In the genomic region with DNA sequence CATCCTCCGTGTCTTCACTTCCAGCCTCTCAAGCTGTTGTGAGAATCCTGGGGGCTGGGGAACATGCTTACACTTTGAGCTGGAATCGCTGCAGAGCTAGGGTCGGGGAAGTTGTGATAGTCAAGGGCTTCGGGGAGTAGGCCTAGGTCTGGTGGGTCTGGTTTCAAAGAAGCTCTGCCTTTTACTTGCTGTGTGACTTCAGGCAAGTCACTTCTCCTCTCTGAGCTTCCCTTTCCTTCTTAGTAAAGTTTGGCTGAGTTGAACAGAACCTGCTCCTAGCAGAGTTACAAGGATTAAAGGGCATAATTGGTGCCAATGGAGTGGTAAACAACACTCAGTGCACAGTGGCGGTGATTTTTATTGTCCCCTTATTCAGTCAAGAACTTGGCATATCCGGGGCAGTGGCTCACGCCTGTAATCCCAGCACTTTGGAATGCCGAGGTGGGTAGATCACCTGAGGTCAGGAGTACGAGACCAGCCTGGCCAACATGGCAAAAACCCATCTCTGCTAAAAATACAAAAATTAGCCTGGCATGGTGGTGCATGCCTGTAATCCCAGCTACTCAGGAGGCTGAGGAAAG, we compare ENCODE assay signal across 15 cellular contexts. TPM values are rescaled to one million over a fixed set of nuclear protein-coding genes. Genes with fewer than 3 reads are reported as not detected.
DNase-seq lines count a peak whose midpoint lies in the region; ATAC-seq, FAIRE-seq and TF ChIP-seq lines count a peak whose summit lies in the region.
"Had no signal": no experiment of that assay in that cellular context is flagged by ENCODE, and none has a peak within 500 bp of the region (broad histone marks: within the 10 kb centered on the region; RNA-seq: fewer than 3 reads in every experiment).

No MANE protein-coding gene starts in this region.

- WGBS in IMR-90 (ENCODE audit: extremely low coverage in 2 of 2, insufficient read length in 1 of 2), 2 experiments: 85% methylated on average over 5 of the region's 9 CpGs; no CpG with 5 or more reads in 1 of the 2 experiments
- no CpG with 5 or more reads among the region's 9 CpGs for WGBS in trophoblast cell (ENCODE audit: extremely low coverage, insufficient coverage, insufficient read length)

- no peaks in the 10 kb centered on the region for H4K20me1 ChIP-seq in IMR-90 (ENCODE audit: insufficient read depth, low read length)
- no peaks in the 10 kb centered on the region for H4K20me1 ChIP-seq in astrocyte (ENCODE audit: insufficient read depth, low read length)

- H3K4me3 ChIP-seq in IMR-90 (ENCODE audit: insufficient read depth, low read depth, low read length) (no peak overlapping the region), astrocyte (ENCODE audit: insufficient read depth, low read depth, low read length) (no peak overlapping the region), trophoblast cell (ENCODE audit: low read depth, low read length) (no peak overlapping the region)

- H3K56ac ChIP-seq in IMR-90 (ENCODE audit: extremely low read depth, insufficient read depth, low read length): no peak overlapping the region

- FAIRE-seq in astrocyte (lab: Jason Lieb, UNC): no peak
- FAIRE-seq: GM12892 had no signal

- no peak overlapping the region for H4K12ac ChIP-seq in trophoblast cell (ENCODE audit: low read depth, low read length)

- H3K9me3 ChIP-seq in IMR-90 (ENCODE audit: control insufficient read depth, insufficient read depth, low read length) (no peaks in the 10 kb centered on the region), astrocyte (ENCODE audit: insufficient read depth, low read depth, low read length) (no peaks in the 10 kb centered on the region), trophoblast cell (ENCODE audit: insufficient read depth, low read depth, low read length) (no peaks in the 10 kb centered on the region)

- no peak overlapping the region for H3K27ac Mint-ChIP-seq in astrocyte (ENCODE audit: unreplicated experiment)
- H3K27ac Mint-ChIP-seq in activated CD4-positive, alpha-beta T cell treated with anti-CD3 and anti-CD28 coated beads, Interleukin-2, amount 10 ng/mL, durations not matched to agents 24 days and 14 days: no peak overlapping the region

- peaks cover 18% of the 10 kb centered on the region for H3K4me1 Mint-ChIP-seq in astrocyte (ENCODE audit: low read depth, unreplicated experiment)
- H3K4me1 Mint-ChIP-seq in activated CD4-positive, alpha-beta T cell treated with anti-CD3 and anti-CD28 coated beads, Interleukin-2, amount 10 ng/mL, durations not matched to agents 24 days and 14 days: no peaks in the 10 kb centered on the region

- H4K5ac ChIP-seq in IMR-90 (ENCODE audit: low read depth, low read length): no peak overlapping the region

- BruUV-seq in IMR-90 (replicated peaks; lab: Mats Ljungman, UMichigan): no TSS peak

- H3K9me3 Mint-ChIP-seq in astrocyte (ENCODE audit: unreplicated experiment): no peaks in the 10 kb centered on the region
- H3K9me3 Mint-ChIP-seq in activated CD4-positive, alpha-beta T cell treated with anti-CD3 and anti-CD28 coated beads, Interleukin-2, amount 10 ng/mL, durations not matched to agents 24 days and 14 days: no peaks in the 10 kb centered on the region
- H3K9me3 Mint-ChIP-seq: CD8-positive, alpha-beta memory T cell had no signal

- H3K27me3 Mint-ChIP-seq in astrocyte (ENCODE audit: low read depth, unreplicated experiment): peaks cover 6% of the 10 kb centered on the region
- peaks cover 7% of the 10 kb centered on the region for H3K27me3 Mint-ChIP-seq in activated CD4-positive, alpha-beta T cell treated with anti-CD3 and anti-CD28 coated beads, Interleukin-2, amount 10 ng/mL, durations not matched to agents 24 days and 14 days

- peak overlapping the region; percentile 69; the same call in 1 of the 2 replicates for H2AK5ac ChIP-seq in IMR-90 (ENCODE audit: low read depth, low read length)
- H2AK5ac ChIP-seq in trophoblast cell (ENCODE audit: low read length): no peak overlapping the region

- H3K27ac ChIP-seq in IMR-90 (ENCODE audit: insufficient read depth, low read length) (no peak overlapping the region), astrocyte (ENCODE audit: low read depth, low read length) (no peak overlapping the region), trophoblast cell (ENCODE audit: low read depth, low read length) (no peak overlapping the region)
- H3K27ac ChIP-seq: KMS-11 had no signal

- in situ Hi-C loops in IMR-90 (cut with MboI; ENCODE audit: low sequenced_read_pairs): loop anchor here (25.0 kb wide), 1 partner anchor 399 kb away; no protein-coding TSS in a partner anchor

- H2BK15ac ChIP-seq in IMR-90 (ENCODE audit: low read depth, low read length): peak overlapping the region; percentile 54; the same call in 1 of the 3 replicates

- H3K4ac ChIP-seq in IMR-90 (ENCODE audit: low read depth, low read length) (peak overlapping the region; percentile 48; the same call in 1 of the 2 replicates), trophoblast cell (ENCODE audit: low read depth, low read length) (no peak overlapping the region)

- H3K4me2 ChIP-seq in IMR-90 (ENCODE audit: low read depth, low read length) (no peak overlapping the region), astrocyte (ENCODE audit: low read length) (no peak overlapping the region), trophoblast cell (ENCODE audit: low read length) (no peak overlapping the region)

- H2AK9ac ChIP-seq in IMR-90 (replicated peaks; ENCODE audit: low read depth, low read length, poor library complexity): peak overlapping the region; percentile 28

- POLR2A ChIA-PET in IMR-90 (lab: Charles Lee; ENCODE audit: unreplicated experiment): no interaction called here

- H3K27me3 ChIP-seq in IMR-90 (ENCODE audit: control insufficient read depth, insufficient read depth, low read length) (no peaks in the 10 kb centered on the region), astrocyte (ENCODE audit: insufficient read depth, low read length) (no peaks in the 10 kb centered on the region), trophoblast cell (ENCODE audit: insufficient read depth, low read length) (no peaks in the 10 kb centered on the region)

- TF ChIP-seq RAD21 in IMR-90 (IDR thresholded peaks at IDR 0.05; ENCODE audit: low read length): no peak

- dilution Hi-C loops in IMR-90 (cut with HindIII; ENCODE audit: low sequenced_read_pairs, unreplicated experiment): no loop called here

- H3K36me3 ChIP-seq in IMR-90 (ENCODE audit: control insufficient read depth, insufficient read depth, low read length): no peaks in the 10 kb centered on the region
- no peaks in the 10 kb centered on the region for H3K36me3 ChIP-seq in astrocyte (ENCODE audit: insufficient read depth, low read length)
- no peaks in the 10 kb centered on the region for H3K36me3 ChIP-seq in trophoblast cell (ENCODE audit: control insufficient read depth in 1 of 2, insufficient read depth in 2 of 2, low read length in 2 of 2)

- H2BK12ac ChIP-seq in trophoblast cell (ENCODE audit: low read length): peak overlapping the region; percentile 23

- CTCF ChIA-PET in IMR-90 (lab: Yijun Ruan, JAX): interaction anchor here (0.9 to 2.0 kb wide), 3 partner anchors 104 to 109 kb away, joined by 3 to 15 read pairs (median 11); no protein-coding TSS in a partner anchor

- H3K14ac ChIP-seq in IMR-90 (replicated peaks; ENCODE audit: low read depth, low read length) (no peak overlapping the region), trophoblast cell (ENCODE audit: low read length) (no peak overlapping the region)

- no peak overlapping the region for H4K8ac ChIP-seq in IMR-90 (ENCODE audit: low read depth in 2 of 2, low read length in 2 of 2)
- H4K8ac ChIP-seq in trophoblast cell (ENCODE audit: low read depth, low read length): no peak overlapping the region

- intact Hi-C loops in IMR-90 (cut with micrococcal nuclease): loop anchor here (1.0 to 5.0 kb wide), 5 partner anchors 32 to 176 kb away; no protein-coding TSS in a partner anchor
- intact Hi-C loops in activated CD4-positive, alpha-beta T cell treated with anti-CD3 and anti-CD28 coated beads, Interleukin-2, amount 10 ng/mL, durations not matched to agents 24 days and 14 days (cut with micrococcal nuclease): loop anchor here (1.0 to 2.0 kb wide), 2 partner anchors 58 to 107 kb away; no protein-coding TSS in a partner anchor

- H3K18ac ChIP-seq in IMR-90 (ENCODE audit: low read depth, low read length) (no peak overlapping the region), trophoblast cell (ENCODE audit: low read length) (no peak overlapping the region)

- no peaks in the 10 kb centered on the region for H3K9me1 ChIP-seq in IMR-90 (ENCODE audit: insufficient read depth, low read length)

- no peaks in the 10 kb centered on the region for H3K79me2 ChIP-seq in astrocyte (ENCODE audit: insufficient read depth, low read length)
- H3K79me2 ChIP-seq in trophoblast cell (ENCODE audit: control insufficient read depth, insufficient read depth, low read length, poor library complexity): no peaks in the 10 kb centered on the region

- H3K79me1 ChIP-seq in IMR-90 (ENCODE audit: low read depth in 1 of 2, low read length in 2 of 2) (peaks cover 5 to 7% of the 10 kb centered on the region in 2 experiments; a peak in 3 of 4 replicates), trophoblast cell (ENCODE audit: low read length) (peaks cover 16% of the 10 kb centered on the region)

- no peak overlapping the region for H3K9ac ChIP-seq in IMR-90 (ENCODE audit: low read depth, low read length)
- no peak overlapping the region for H3K9ac ChIP-seq in astrocyte (ENCODE audit: low read length)
- no peak overlapping the region for H3K9ac ChIP-seq in trophoblast cell (ENCODE audit: low read length)

- DNase-seq in IMR-90 (no peak), astrocyte (ENCODE audit: low read depth) (no peak), islet precursor cell (peak; percentile 42), trophoblast cell (no peak), GM20000 (ENCODE audit: low spot score) (no peak)
- DNase-seq in activated CD4-positive, alpha-beta T cell treated with anti-CD3 and anti-CD28 coated beads, Interleukin-2, amount 10 ng/mL, durations not matched to agents 24 days and 14 days: no peak
- DNase-seq: CD8-positive, alpha-beta memory T cell; NCI-H1436; NCI-H1930; NCI-H345; NCI-H524 treated with DMSO at 0.1 percent for 48 hours had no signal

- H3K4me1 ChIP-seq in IMR-90 (ENCODE audit: control insufficient read depth, insufficient read depth, low read length) (peaks cover 10% of the 10 kb centered on the region), astrocyte (ENCODE audit: insufficient read depth, low read length) (peaks cover 25% of the 10 kb centered on the region), trophoblast cell (ENCODE audit: control insufficient read depth in 1 of 2, insufficient read depth in 2 of 2, low read length in 2 of 2) (peaks cover 6 to 10% of the 10 kb centered on the region in 2 experiments)

- H2AFZ ChIP-seq in IMR-90 (replicated peaks; ENCODE audit: low read length, poor library complexity) (peak overlapping the region; percentile 33), astrocyte (ENCODE audit: low read depth, low read length) (peak overlapping the region; percentile 28), trophoblast cell (ENCODE audit: insufficient read depth, low read length, poor library complexity) (no peak overlapping the region)

- ATAC-seq in IMR-90 (ENCODE audit: low read depth) (no peak), GM21825 (IDR thresholded peaks at IDR 0.05; ENCODE audit: unreplicated experiment) (no peak), GM18870 (IDR thresholded peaks at IDR 0.05; ENCODE audit: unreplicated experiment) (no peak)

- TF ChIP-seq CTCF in IMR-90 (conservative IDR thresholded peaks at IDR 0.05; ENCODE audit: low read depth, low read length) (no peak), astrocyte (IDR thresholded peaks at IDR 0.05; ENCODE audit: insufficient read depth, low read depth, low read length) (no peak), GM20000 (IDR thresholded peaks at IDR 0.05; ENCODE audit: extremely low read depth, missing control alignments) (no peak)

- H2BK120ac ChIP-seq in IMR-90 (ENCODE audit: low read depth, low read length) (peak overlapping the region; percentile 52; the same call in 1 of the 2 replicates), trophoblast cell (ENCODE audit: insufficient read depth, low read length, poor library complexity) (no peak overlapping the region)

- H2BK5ac ChIP-seq in IMR-90 (ENCODE audit: low read depth, low read length, poor library complexity, severe bottlenecking) (no peak overlapping the region), trophoblast cell (ENCODE audit: low read depth, low read length, poor library complexity) (no peak overlapping the region)

- no peak overlapping the region for H4K91ac ChIP-seq in IMR-90 (ENCODE audit: insufficient read depth, low read depth, low read length)
- no peak overlapping the region for H4K91ac ChIP-seq in trophoblast cell (ENCODE audit: low read depth, low read length)

- no peaks in the 10 kb centered on the region for H3K36me3 Mint-ChIP-seq in astrocyte (ENCODE audit: low read depth, unreplicated experiment)
- H3K36me3 Mint-ChIP-seq in activated CD4-positive, alpha-beta T cell treated with anti-CD3 and anti-CD28 coated beads, Interleukin-2, amount 10 ng/mL, durations not matched to agents 24 days and 14 days (ENCODE audit: low read depth): no peaks in the 10 kb centered on the region
- H3K36me3 Mint-ChIP-seq: CD8-positive, alpha-beta memory T cell had no signal

- H3K23ac ChIP-seq in IMR-90 (ENCODE audit: low read depth, low read length): no peak overlapping the region
- no peak overlapping the region for H3K23ac ChIP-seq in trophoblast cell (ENCODE audit: low read length)

- TF ChIP-seq POLR2A in IMR-90 (IDR thresholded peaks at IDR 0.05; ENCODE audit: low read depth, low read length): no peak

- H3K4me3 Mint-ChIP-seq in astrocyte (ENCODE audit: unreplicated experiment): no peak overlapping the region
- no peak overlapping the region for H3K4me3 Mint-ChIP-seq in activated CD4-positive, alpha-beta T cell treated with anti-CD3 and anti-CD28 coated beads, Interleukin-2, amount 10 ng/mL, durations not matched to agents 24 days and 14 days
- H3K4me3 Mint-ChIP-seq: CD8-positive, alpha-beta memory T cell had no signal

- peak overlapping the region; percentile 78 for H2BK20ac ChIP-seq in IMR-90 (ENCODE audit: low read depth, low read length)

RNA-seq across cellular contexts. Expression of gene ARHGEF19, which starts 25.7 kb away (rescaled TPM):
- total RNA-seq in IMR-90 (2012; rRNA removed) (3.3 and 4.5 TPM in 2 replicates), astrocyte (5.7 and 7.4 TPM in 2 replicates)
- polyA plus RNA-seq in IMR-90 (2012; rRNA removed): 16.8 and 17.2 TPM in 2 replicates
- 13.6 and 18.3 TPM in 2 replicates for polyA plus RNA-seq in IMR-90 (2012; cell fraction: cytosol; rRNA removed)
- polyA plus RNA-seq in IMR-90 (2012; cell fraction: nucleus; rRNA removed; ENCODE audit: low replicate concordance): 34.8 and 65.2 TPM in 2 replicates
- 10.9 and 12.8 TPM in 2 replicates for polyA plus RNA-seq in trophoblast cell (2013)
- total RNA-seq in activated CD4-positive, alpha-beta T cell treated with anti-CD3 and anti-CD28 coated beads, Interleukin-2, amount 10 ng/mL, durations not matched to agents 24 days and 14 days: 8.5 and 8.8 TPM in 2 replicates

RNA-seq across cellular contexts. Expression of gene EPHA2, which starts 30.9 kb away (rescaled TPM):
- total RNA-seq in IMR-90 (2012; rRNA removed): 22.5 and 24.0 TPM in 2 replicates
- 72.6 and 82.5 TPM in 2 replicates for polyA plus RNA-seq in IMR-90 (2012; rRNA removed)
- polyA plus RNA-seq in IMR-90 (2012; cell fraction: cytosol; rRNA removed): 65.8 and 89.5 TPM in 2 replicates
- polyA plus RNA-seq in IMR-90 (2012; cell fraction: nucleus; rRNA removed; ENCODE audit: low replicate concordance): 96.5 and 215 TPM in 2 replicates
- 117 and 140 TPM in 2 replicates for total RNA-seq in astrocyte
- polyA plus RNA-seq in trophoblast cell (2013): 27.6 and 30.3 TPM in 2 replicates
- not detected in 2 replicates for total RNA-seq in activated CD4-positive, alpha-beta T cell treated with anti-CD3 and anti-CD28 coated beads, Interleukin-2, amount 10 ng/mL, durations not matched to agents 24 days and 14 days
- total RNA-seq: CD8-positive, alpha-beta memory T cell had no signal
- polyA plus RNA-seq: CD8-positive, alpha-beta memory T cell had no signal

RNA-seq across cellular contexts. Expression of gene CPLANE2, which starts 50.2 kb away (rescaled TPM):
- total RNA-seq in IMR-90 (2012; rRNA removed): 3.2 and 3.3 TPM in 2 replicates
- polyA plus RNA-seq in IMR-90 (2012; rRNA removed): 5.8 and 7.5 TPM in 2 replicates
- polyA plus RNA-seq in IMR-90 (2012; cell fraction: cytosol; rRNA removed): 3.2 and 10.3 TPM in 2 replicates
- 3.8 and 21.9 TPM in 2 replicates for polyA plus RNA-seq in IMR-90 (2012; cell fraction: nucleus; rRNA removed; ENCODE audit: low replicate concordance)
- total RNA-seq in astrocyte: 8.2 and 8.6 TPM in 2 replicates
- 1.8 and 4.1 TPM in 2 replicates for polyA plus RNA-seq in trophoblast cell (2013)
- 4.8 and 6.1 TPM in 2 replicates for total RNA-seq in activated CD4-positive, alpha-beta T cell treated with anti-CD3 and anti-CD28 coated beads, Interleukin-2, amount 10 ng/mL, durations not matched to agents 24 days and 14 days

Comparison
In these comparisons a context has a peak if more than half of its experiments do, and no peak if none do; other contexts are left out.
1. RNA of gene EPHA2, which starts 30.9 kb away (total RNA-seq): 117 to 140 TPM in astrocyte and 22.5 to 24.0 TPM in IMR-90; not detected in activated CD4-positive, alpha-beta T cell treated with anti-CD3 and anti-CD28 coated beads, Interleukin-2, amount 10 ng/mL, durations not matched to agents 24 days and 14 days; every median in the first group is over 10 times any median in the second.